1 cellular context compared by ENCODE assay signal in the genomic region with DNA sequence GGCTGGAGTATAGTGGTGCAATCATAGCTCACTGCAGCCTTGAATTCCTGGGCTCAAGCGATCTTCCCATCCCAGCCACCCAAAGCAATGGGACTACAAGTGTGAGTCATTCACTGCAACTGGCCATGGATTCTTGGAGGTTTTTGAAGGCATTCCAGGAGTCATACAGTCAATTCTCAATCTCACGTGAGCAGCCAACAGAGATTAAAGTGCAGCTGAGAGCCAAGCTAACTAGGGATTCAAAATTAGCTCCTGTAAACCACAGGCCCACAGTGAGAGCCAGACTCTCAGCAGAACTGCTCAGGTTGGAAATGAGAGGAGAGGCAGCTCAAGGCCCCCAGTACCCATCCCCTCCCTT.
TF ChIP-seq lines count a peak whose summit lies in the region.

No MANE protein-coding gene starts in this region.

TF ChIP-seq in A549, 52 proteins besides CTCF, POLR2A, EP300 and RAD21 (continued from another document):
- TF ChIP-seq FOSL2 (IDR thresholded peaks at IDR 0.05): peak; percentile 45; the same call in 1 of the 2 replicates
- peak; percentile 85 for TF ChIP-seq FOSL2 (CRISPR knock-in tag; IDR thresholded peaks at IDR 0.05)
